1 cellular context compared by ENCODE assay signal in genomic region chr18:67701-68100, GRCh38.
TF ChIP-seq lines count a peak whose summit lies in the region.

No MANE protein-coding gene starts in this region.

TF ChIP-seq in GM12878, 131 proteins besides CTCF, POLR2A, EP300 and RAD21:
- TF ChIP-seq JUNB (IDR thresholded peaks at IDR 0.05): peak; percentile 21; the same call in 1 of the 2 replicates
